1 cellular context compared by ENCODE assay signal in genomic region chr17:74452027-74452840, GRCh38.
A peak's percentile ranks its signal among the peaks of the same experiment; 100 is the strongest.
TF ChIP-seq lines count a peak whose summit lies in the region.

No MANE protein-coding gene starts in this region.

TF ChIP-seq in HEK293, 187 proteins besides CTCF, POLR2A, EP300 and RAD21 (continued from another document and continues in another):
- TF ChIP-seq, protein P1, sequence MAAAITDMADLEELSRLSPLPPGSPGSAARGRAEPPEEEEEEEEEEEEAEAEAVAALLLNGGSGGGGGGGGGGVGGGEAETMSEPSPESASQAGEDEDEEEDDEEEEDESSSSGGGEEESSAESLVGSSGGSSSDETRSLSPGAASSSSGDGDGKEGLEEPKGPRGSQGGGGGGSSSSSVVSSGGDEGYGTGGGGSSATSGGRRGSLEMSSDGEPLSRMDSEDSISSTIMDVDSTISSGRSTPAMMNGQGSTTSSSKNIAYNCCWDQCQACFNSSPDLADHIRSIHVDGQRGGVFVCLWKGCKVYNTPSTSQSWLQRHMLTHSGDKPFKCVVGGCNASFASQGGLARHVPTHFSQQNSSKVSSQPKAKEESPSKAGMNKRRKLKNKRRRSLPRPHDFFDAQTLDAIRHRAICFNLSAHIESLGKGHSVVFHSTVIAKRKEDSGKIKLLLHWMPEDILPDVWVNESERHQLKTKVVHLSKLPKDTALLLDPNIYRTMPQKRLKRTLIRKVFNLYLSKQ (tag by site-specific recombination; IDR thresholded peaks at IDR 0.05; ENCODE audit: borderline replicate concordance), result no peak
- TF ChIP-seq ZNF561 (tag by site-specific recombination; IDR thresholded peaks at IDR 0.05; ENCODE audit: borderline replicate concordance) (no peak), SP3 (tag by site-specific recombination; IDR thresholded peaks at IDR 0.05) (no peak), ZNF580 (tag by site-specific recombination; IDR thresholded peaks at IDR 0.05) (no peak), ZNF133 (tag by site-specific recombination; IDR thresholded peaks at IDR 0.05) (no peak), ZNF341 (tag by site-specific recombination; IDR thresholded peaks at IDR 0.05; ENCODE audit: low read depth) (no peak), ZNF560 (tag by site-specific recombination; IDR thresholded peaks at IDR 0.05; ENCODE audit: borderline replicate concordance) (no peak), ZNF624 (tag by site-specific recombination; IDR thresholded peaks at IDR 0.05) (no peak), ZNF404 (tag by site-specific recombination; IDR thresholded peaks at IDR 0.05) (no peak), ZNF623 (tag by site-specific recombination; IDR thresholded peaks at IDR 0.05) (no peak), SP2 (tag by site-specific recombination; IDR thresholded peaks at IDR 0.05) (peak; percentile 52), ZBTB26 (tag by site-specific recombination; optimal IDR thresholded peaks at IDR 0.05) (peak; percentile 9), ZBTB8A (tag by site-specific recombination; IDR thresholded peaks at IDR 0.05) (no peak), ZNF664 (tag by site-specific recombination; IDR thresholded peaks at IDR 0.05) (no peak), ZNF18 (tag by site-specific recombination; IDR thresholded peaks at IDR 0.05) (no peak), MEIS1 (CRISPR knock-in tag; IDR thresholded peaks at IDR 0.05; ENCODE audit: borderline replicate concordance) (no peak), ATF2 (tag by site-specific recombination; IDR thresholded peaks at IDR 0.05; ENCODE audit: low read depth) (no peak), KLF7 (tag by site-specific recombination; IDR thresholded peaks at IDR 0.05; ENCODE audit: borderline replicate concordance) (no peak), ZNF184 (tag by site-specific recombination; IDR thresholded peaks at IDR 0.05) (no peak), ELK4 (IDR thresholded peaks at IDR 0.05; ENCODE audit: borderline replicate concordance, low read depth, low read length) (no peak), PRDM2 (tag by site-specific recombination; IDR thresholded peaks at IDR 0.05; ENCODE audit: borderline replicate concordance) (no peak), ZNF10 (tag by site-specific recombination; IDR thresholded peaks at IDR 0.05) (no peak), ZNF670 (tag by site-specific recombination; IDR thresholded peaks at IDR 0.05; ENCODE audit: low read depth) (no peak), GLIS1 (tag by site-specific recombination; IDR thresholded peaks at IDR 0.05) (peak; percentile 96), ZNF792 (tag by site-specific recombination; IDR thresholded peaks at IDR 0.05) (no peak), ZNF366 (tag by site-specific recombination; conservative IDR thresholded peaks at IDR 0.05) (peak; percentile 60; the same call in 1 of the 2 replicates), FEZF1 (tag by site-specific recombination; IDR thresholded peaks at IDR 0.05) (no peak), WT1 (tag by site-specific recombination; IDR thresholded peaks at IDR 0.05) (no peak), ZNF548 (tag by site-specific recombination; IDR thresholded peaks at IDR 0.05) (no peak), OSR2 (tag by site-specific recombination; IDR thresholded peaks at IDR 0.05) (peak; percentile 86), EGR2 (tag by site-specific recombination; IDR thresholded peaks at IDR 0.05; ENCODE audit: low read depth) (no peak), ZSCAN30 (tag by site-specific recombination; IDR thresholded peaks at IDR 0.05) (no peak), ZNF423 (tag by site-specific recombination; IDR thresholded peaks at IDR 0.05) (no peak; the same call in 1 of the 2 replicates), HOXC10 (CRISPR knock-in tag; IDR thresholded peaks at IDR 0.05) (no peak), ZNF426 (tag by site-specific recombination; IDR thresholded peaks at IDR 0.05) (no peak)
- TF ChIP-seq, protein P2, sequence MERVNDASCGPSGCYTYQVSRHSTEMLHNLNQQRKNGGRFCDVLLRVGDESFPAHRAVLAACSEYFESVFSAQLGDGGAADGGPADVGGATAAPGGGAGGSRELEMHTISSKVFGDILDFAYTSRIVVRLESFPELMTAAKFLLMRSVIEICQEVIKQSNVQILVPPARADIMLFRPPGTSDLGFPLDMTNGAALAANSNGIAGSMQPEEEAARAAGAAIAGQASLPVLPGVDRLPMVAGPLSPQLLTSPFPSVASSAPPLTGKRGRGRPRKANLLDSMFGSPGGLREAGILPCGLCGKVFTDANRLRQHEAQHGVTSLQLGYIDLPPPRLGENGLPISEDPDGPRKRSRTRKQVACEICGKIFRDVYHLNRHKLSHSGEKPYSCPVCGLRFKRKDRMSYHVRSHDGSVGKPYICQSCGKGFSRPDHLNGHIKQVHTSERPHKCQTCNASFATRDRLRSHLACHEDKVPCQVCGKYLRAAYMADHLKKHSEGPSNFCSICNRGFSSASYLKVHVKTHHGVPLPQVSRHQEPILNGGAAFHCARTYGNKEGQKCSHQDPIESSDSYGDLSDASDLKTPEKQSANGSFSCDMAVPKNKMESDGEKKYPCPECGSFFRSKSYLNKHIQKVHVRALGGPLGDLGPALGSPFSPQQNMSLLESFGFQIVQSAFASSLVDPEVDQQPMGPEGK (tag by site-specific recombination; IDR thresholded peaks at IDR 0.05), result peak; percentile 70
- TF ChIP-seq, protein P3, sequence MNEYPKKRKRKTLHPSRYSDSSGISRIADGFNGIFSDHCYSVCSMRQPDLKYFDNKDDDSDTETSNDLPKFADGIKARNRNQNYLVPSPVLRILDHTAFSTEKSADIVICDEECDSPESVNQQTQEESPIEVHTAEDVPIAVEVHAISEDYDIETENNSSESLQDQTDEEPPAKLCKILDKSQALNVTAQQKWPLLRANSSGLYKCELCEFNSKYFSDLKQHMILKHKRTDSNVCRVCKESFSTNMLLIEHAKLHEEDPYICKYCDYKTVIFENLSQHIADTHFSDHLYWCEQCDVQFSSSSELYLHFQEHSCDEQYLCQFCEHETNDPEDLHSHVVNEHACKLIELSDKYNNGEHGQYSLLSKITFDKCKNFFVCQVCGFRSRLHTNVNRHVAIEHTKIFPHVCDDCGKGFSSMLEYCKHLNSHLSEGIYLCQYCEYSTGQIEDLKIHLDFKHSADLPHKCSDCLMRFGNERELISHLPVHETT (tag by site-specific recombination; IDR thresholded peaks at IDR 0.05), result no peak
- TF ChIP-seq, protein P4, sequence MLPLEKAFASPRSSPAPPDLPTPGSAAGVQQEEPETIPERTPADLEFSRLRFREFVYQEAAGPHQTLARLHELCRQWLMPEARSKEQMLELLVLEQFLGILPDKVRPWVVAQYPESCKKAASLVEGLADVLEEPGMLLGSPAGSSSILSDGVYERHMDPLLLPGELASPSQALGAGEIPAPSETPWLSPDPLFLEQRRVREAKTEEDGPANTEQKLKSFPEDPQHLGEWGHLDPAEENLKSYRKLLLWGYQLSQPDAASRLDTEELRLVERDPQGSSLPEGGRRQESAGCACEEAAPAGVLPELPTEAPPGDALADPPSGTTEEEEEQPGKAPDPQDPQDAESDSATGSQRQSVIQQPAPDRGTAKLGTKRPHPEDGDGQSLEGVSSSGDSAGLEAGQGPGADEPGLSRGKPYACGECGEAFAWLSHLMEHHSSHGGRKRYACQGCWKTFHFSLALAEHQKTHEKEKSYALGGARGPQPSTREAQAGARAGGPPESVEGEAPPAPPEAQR (tag by site-specific recombination; IDR thresholded peaks at IDR 0.05), result no peak
- TF ChIP-seq, protein P5, sequence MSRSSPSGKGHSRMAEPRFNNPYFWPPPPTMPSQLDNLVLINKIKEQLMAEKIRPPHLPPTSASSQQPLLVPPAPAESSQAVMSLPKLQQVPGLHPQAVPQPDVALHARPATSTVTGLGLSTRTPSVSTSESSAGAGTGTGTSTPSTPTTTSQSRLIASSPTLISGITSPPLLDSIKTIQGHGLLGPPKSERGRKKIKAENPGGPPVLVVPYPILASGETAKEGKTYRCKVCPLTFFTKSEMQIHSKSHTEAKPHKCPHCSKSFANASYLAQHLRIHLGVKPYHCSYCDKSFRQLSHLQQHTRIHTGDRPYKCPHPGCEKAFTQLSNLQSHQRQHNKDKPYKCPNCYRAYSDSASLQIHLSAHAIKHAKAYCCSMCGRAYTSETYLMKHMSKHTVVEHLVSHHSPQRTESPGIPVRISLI (tag by site-specific recombination; IDR thresholded peaks at IDR 0.05), result 0 out of 2 replicates have a peak, but pooled peaks have one; percentile 60
- TF ChIP-seq, protein P6, sequence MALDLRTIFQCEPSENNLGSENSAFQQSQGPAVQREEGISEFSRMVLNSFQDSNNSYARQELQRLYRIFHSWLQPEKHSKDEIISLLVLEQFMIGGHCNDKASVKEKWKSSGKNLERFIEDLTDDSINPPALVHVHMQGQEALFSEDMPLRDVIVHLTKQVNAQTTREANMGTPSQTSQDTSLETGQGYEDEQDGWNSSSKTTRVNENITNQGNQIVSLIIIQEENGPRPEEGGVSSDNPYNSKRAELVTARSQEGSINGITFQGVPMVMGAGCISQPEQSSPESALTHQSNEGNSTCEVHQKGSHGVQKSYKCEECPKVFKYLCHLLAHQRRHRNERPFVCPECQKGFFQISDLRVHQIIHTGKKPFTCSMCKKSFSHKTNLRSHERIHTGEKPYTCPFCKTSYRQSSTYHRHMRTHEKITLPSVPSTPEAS (tag by site-specific recombination; IDR thresholded peaks at IDR 0.05), result 0 out of 2 replicates have a peak, but pooled peaks have one; percentile 16
